Comparison of ENCODE assay signal across 1 cellular context in the genomic region with DNA sequence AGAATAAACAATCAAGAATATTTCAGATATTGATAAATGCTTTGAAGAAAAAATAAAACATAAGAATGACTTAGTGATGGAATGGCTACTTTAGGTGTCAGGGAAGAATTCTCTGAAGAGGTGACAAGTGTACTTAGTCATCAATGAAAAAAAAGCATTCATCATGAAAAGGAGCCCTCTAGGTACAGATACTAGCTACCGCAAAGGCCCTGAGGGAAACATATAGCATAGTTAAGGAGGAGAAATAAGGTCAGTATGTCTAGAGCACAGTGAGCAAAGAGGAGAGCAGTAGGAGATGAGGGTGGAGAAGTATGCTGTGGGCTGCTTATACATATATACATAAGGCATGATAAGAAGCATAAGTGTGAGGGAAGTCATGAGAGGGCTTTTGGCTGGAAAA.
TF ChIP-seq lines count a peak whose summit lies in the region.

No MANE protein-coding gene starts in this region.

TF ChIP-seq in K562, 482 proteins besides CTCF, POLR2A, EP300 and RAD21:
- TF ChIP-seq NR3C1 (CRISPR knock-in tag; IDR thresholded peaks at IDR 0.05) (no peak), ZNF644 (tag; IDR thresholded peaks at IDR 0.05; ENCODE audit: low read depth) (no peak), NFRKB (IDR thresholded peaks at IDR 0.05; ENCODE audit: low read depth) (0 out of 2 replicates have a peak, but pooled peaks have one; percentile 14), NELFE (IDR thresholded peaks at IDR 0.05; ENCODE audit: insufficient read depth, insufficient read length) (no peak), DPF2 (IDR thresholded peaks at IDR 0.05) (peak; percentile 9), HMGXB4 (CRISPR knock-in tag; IDR thresholded peaks at IDR 0.05) (no peak), SMARCC2 (IDR thresholded peaks at IDR 0.05; ENCODE audit: low read depth) (no peak), DACH1 (IDR thresholded peaks at IDR 0.05; ENCODE audit: partially characterized antibody) (peak; percentile 9), ZFP1 (CRISPR knock-in tag; IDR thresholded peaks at IDR 0.05) (no peak), FOSL1 (tag; conservative IDR thresholded peaks at IDR 0.05) (peak; percentile 11; the same call in 1 of the 2 replicates), EWSR1 (IDR thresholded peaks at IDR 0.05; ENCODE audit: borderline replicate concordance, low read depth, partially characterized antibody) (no peak), JUND (IDR thresholded peaks at IDR 0.05; ENCODE audit: borderline replicate concordance, low read depth, low read length) (0 out of 2 replicates have a peak, but pooled peaks have one; percentile 22), JUND (tag; IDR thresholded peaks at IDR 0.05; ENCODE audit: borderline replicate concordance, low read depth, low read length) (no peak; the same call in 2 of the 3 replicates), MEIS2 (IDR thresholded peaks at IDR 0.05; ENCODE audit: partially characterized antibody) (peak; percentile 32), ZNF384 (IDR thresholded peaks at IDR 0.05; ENCODE audit: low read depth, low read length) (peak; percentile 31; the same call in 1 of the 2 replicates), ZMIZ1 (IDR thresholded peaks at IDR 0.05; ENCODE audit: low read depth in 2 of 2, low read length in 2 of 2) (no peak)
- TF ChIP-seq, protein P1, sequence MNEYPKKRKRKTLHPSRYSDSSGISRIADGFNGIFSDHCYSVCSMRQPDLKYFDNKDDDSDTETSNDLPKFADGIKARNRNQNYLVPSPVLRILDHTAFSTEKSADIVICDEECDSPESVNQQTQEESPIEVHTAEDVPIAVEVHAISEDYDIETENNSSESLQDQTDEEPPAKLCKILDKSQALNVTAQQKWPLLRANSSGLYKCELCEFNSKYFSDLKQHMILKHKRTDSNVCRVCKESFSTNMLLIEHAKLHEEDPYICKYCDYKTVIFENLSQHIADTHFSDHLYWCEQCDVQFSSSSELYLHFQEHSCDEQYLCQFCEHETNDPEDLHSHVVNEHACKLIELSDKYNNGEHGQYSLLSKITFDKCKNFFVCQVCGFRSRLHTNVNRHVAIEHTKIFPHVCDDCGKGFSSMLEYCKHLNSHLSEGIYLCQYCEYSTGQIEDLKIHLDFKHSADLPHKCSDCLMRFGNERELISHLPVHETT (CRISPR knock-in tag; conservative IDR thresholded peaks at IDR 0.05 in 1 of 2, IDR thresholded peaks at IDR 0.05 in 1 of 2) = no peak; a peak in 1 of 4 replicates
- TF ChIP-seq, protein P2, sequence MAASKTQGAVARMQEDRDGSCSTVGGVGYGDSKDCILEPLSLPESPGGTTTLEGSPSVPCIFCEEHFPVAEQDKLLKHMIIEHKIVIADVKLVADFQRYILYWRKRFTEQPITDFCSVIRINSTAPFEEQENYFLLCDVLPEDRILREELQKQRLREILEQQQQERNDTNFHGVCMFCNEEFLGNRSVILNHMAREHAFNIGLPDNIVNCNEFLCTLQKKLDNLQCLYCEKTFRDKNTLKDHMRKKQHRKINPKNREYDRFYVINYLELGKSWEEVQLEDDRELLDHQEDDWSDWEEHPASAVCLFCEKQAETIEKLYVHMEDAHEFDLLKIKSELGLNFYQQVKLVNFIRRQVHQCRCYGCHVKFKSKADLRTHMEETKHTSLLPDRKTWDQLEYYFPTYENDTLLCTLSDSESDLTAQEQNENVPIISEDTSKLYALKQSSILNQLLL (CRISPR knock-in tag; IDR thresholded peaks at IDR 0.05; ENCODE audit: borderline replicate concordance) = no peak
- TF ChIP-seq, protein P3, sequence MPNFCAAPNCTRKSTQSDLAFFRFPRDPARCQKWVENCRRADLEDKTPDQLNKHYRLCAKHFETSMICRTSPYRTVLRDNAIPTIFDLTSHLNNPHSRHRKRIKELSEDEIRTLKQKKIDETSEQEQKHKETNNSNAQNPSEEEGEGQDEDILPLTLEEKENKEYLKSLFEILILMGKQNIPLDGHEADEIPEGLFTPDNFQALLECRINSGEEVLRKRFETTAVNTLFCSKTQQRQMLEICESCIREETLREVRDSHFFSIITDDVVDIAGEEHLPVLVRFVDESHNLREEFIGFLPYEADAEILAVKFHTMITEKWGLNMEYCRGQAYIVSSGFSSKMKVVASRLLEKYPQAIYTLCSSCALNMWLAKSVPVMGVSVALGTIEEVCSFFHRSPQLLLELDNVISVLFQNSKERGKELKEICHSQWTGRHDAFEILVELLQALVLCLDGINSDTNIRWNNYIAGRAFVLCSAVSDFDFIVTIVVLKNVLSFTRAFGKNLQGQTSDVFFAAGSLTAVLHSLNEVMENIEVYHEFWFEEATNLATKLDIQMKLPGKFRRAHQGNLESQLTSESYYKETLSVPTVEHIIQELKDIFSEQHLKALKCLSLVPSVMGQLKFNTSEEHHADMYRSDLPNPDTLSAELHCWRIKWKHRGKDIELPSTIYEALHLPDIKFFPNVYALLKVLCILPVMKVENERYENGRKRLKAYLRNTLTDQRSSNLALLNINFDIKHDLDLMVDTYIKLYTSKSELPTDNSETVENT (CRISPR knock-in tag; IDR thresholded peaks at IDR 0.05) = no peak
- TF ChIP-seq, protein P4, sequence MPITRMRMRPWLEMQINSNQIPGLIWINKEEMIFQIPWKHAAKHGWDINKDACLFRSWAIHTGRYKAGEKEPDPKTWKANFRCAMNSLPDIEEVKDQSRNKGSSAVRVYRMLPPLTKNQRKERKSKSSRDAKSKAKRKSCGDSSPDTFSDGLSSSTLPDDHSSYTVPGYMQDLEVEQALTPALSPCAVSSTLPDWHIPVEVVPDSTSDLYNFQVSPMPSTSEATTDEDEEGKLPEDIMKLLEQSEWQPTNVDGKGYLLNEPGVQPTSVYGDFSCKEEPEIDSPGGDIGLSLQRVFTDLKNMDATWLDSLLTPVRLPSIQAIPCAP (CRISPR knock-in tag; IDR thresholded peaks at IDR 0.05; ENCODE audit: borderline replicate concordance) = no peak
